Comparison of ENCODE assay signal across 1 cellular context in genomic region chr19:3810708-3811355, GRCh38.
TF ChIP-seq lines count a peak whose summit lies in the region.

No MANE protein-coding gene starts in this region.

TF ChIP-seq in GM12878, 131 proteins besides CTCF, POLR2A, EP300 and RAD21:
- TF ChIP-seq ELK1 (IDR thresholded peaks at IDR 0.05; ENCODE audit: low read depth, low read length) (no peak), BHLHE40 (IDR thresholded peaks at IDR 0.05; ENCODE audit: borderline replicate concordance in 1 of 2, low read depth in 2 of 2, low read length in 1 of 2) (peak in 1 of 2 experiments; percentile 15; a peak in 1 of 4 replicates), SKIL (IDR thresholded peaks at IDR 0.05; ENCODE audit: low read depth, poor library complexity, severe bottlenecking) (no peak), MLLT1 (IDR thresholded peaks at IDR 0.05) (no peak), USF1 (IDR thresholded peaks at IDR 0.05; ENCODE audit: borderline replicate concordance, extremely low read length, insufficient read depth, low read depth, low read length) (peak; percentile 49), KLF5 (IDR thresholded peaks at IDR 0.05; ENCODE audit: partially characterized antibody) (no peak), YY1 (IDR thresholded peaks at IDR 0.05; ENCODE audit: low read depth, low read length) (no peak), FOXK2 (IDR thresholded peaks at IDR 0.05) (no peak), TCF12 (IDR thresholded peaks at IDR 0.05; ENCODE audit: low read depth, low read length) (no peak)
